ENCODE assay signal across 8 cellular contexts in genomic region chr7:29987821-29988317, GRCh38. TPM values are rescaled to one million over a fixed set of nuclear protein-coding genes. Genes with fewer than 3 reads are reported as not detected.
A peak's percentile ranks its signal among the peaks of the same experiment; 100 is the strongest.
DNase-seq lines count a peak whose midpoint lies in the region; ATAC-seq and TF ChIP-seq lines count a peak whose summit lies in the region.

No MANE protein-coding gene starts in this region.

- H3K4me3 ChIP-seq in MG63, result peak overlapping the region; percentile 82
- peak overlapping the region; percentile 77 for H3K4me3 ChIP-seq in astrocyte of the cerebellum (ENCODE audit: low read depth, low read length)

- in situ Hi-C loops in astrocyte of the cerebellum (cut with HindIII; ENCODE audit: low sequenced_read_pairs), result no loop called here

- no peaks in the 10 kb centered on the region for H3K27me3 ChIP-seq in MG63

- no peak for TF ChIP-seq CTCF in astrocyte of the cerebellum (IDR thresholded peaks at IDR 0.05; ENCODE audit: low read depth, low read length, missing control alignments)

- no peaks in the 10 kb centered on the region for H3K9me3 ChIP-seq in MG63

- H3K36me3 ChIP-seq in MG63, result no peaks in the 10 kb centered on the region; the same call in 1 of the 2 replicates

- DNase-seq in NCI-H2196 (lab: John Stamatoyannopoulos, UW; ENCODE audit: unreplicated experiment), result peak; percentile 33
- no peak for DNase-seq in NCI-H2196 treated with DMSO at 0.1 percent for 48 hours (lab: John Stamatoyannopoulos, UW; ENCODE audit: unreplicated experiment)
- DNase-seq in MG63, result peak; percentile 8
- peak; percentile 74 for DNase-seq in astrocyte of the cerebellum (ENCODE audit: low read depth)
- peak; percentile 68 for DNase-seq in islet precursor cell
- peak; percentile 43 for DNase-seq in stromal cell of bone marrow (ENCODE audit: low read depth)

- ATAC-seq in HG03025 (IDR thresholded peaks at IDR 0.05; ENCODE audit: low FRiP score, unreplicated experiment), result no peak
- ATAC-seq in GM18517 (IDR thresholded peaks at IDR 0.05; ENCODE audit: unreplicated experiment), result no peak

RNA-seq across cellular contexts. Expression of gene SCRN1, which starts 1.7 kb away (rescaled TPM):
- total RNA-seq in MG63 (2014; rRNA removed; shearing (Covaris generic); ENCODE audit: low replicate concordance), result 29.0 and 35.7 TPM in 2 replicates

RNA-seq across cellular contexts. Expression of gene FKBP14, which starts 38.6 kb away (rescaled TPM):
- total RNA-seq in MG63 (2014; rRNA removed; shearing (Covaris generic); ENCODE audit: low replicate concordance), result 8.1 and 16.1 TPM in 2 replicates

RNA-seq across cellular contexts. Expression of gene PLEKHA8, which starts 40.3 kb away (rescaled TPM):
- 8.6 and 10.6 TPM in 2 replicates for total RNA-seq in MG63 (2014; rRNA removed; shearing (Covaris generic); ENCODE audit: low replicate concordance)
